In genomic region chr11:65827774-65828156, GRCh38 we compare ENCODE assay signal across 24 cellular contexts. TPM values are rescaled to one million over a fixed set of nuclear protein-coding genes. Genes with fewer than 3 reads are reported as not detected.
DNase-seq lines count a peak whose midpoint lies in the region; ATAC-seq and TF ChIP-seq lines count a peak whose summit lies in the region.
"Had no signal": no experiment of that assay in that cellular context is flagged by ENCODE, and none has a peak within 500 bp of the region (broad histone marks: within the 10 kb centered on the region; RNA-seq: fewer than 3 reads in every experiment).

No MANE protein-coding gene starts in this region.

- peaks cover 6% of the 10 kb centered on the region; the same call in 1 of the 2 replicates for H3K27me3 ChIP-seq in Panc1 (ENCODE audit: control insufficient read depth, insufficient read depth, low read length)

- in situ Hi-C loops in Panc1 (cut with HindIII; ENCODE audit: low pct_unique_long_range_greater_than_20kb, low sequenced_read_pairs), result no loop called here

- CTCF ChIA-PET in Panc1 (lab: Charles Lee), result interaction anchor here (0.6 kb wide), 1 partner anchor 76 kb away, joined by 7 read pairs; no protein-coding TSS in a partner anchor

- TF ChIP-seq CTCF in Panc1 (IDR thresholded peaks at IDR 0.05), result no peak

- BruUV-seq in Panc1 (replicated peaks; lab: Mats Ljungman, UMichigan), result no TSS peak

- H3K4me3 ChIP-seq in Panc1 (ENCODE audit: low read depth in 2 of 2, low read length in 2 of 2), result no peak overlapping the region

- H3K36me3 ChIP-seq in Panc1 (ENCODE audit: control insufficient read depth, insufficient read depth, low read length), result no peaks in the 10 kb centered on the region

- DNase-seq in SIG-M5 treated with dmso at 0.1 percent for 504 hours (lab: John Stamatoyannopoulos, UW; ENCODE audit: unreplicated experiment) (peak; percentile 20), SIG-M5 (lab: John Stamatoyannopoulos, UW) (no peak), CD1c-positive myeloid dendritic cell (ENCODE audit: extremely low spot score) (peak; percentile 41), Panc1 (ENCODE audit: low read depth, low spot score) (no peak), left colon (no peak), islet precursor cell (no peak), mesenteric fat pad (ENCODE audit: low spot score) (no peak), inferior parietal cortex (ENCODE audit: extremely low spot score) (no peak)
- DNase-seq: COR-L47, cortex of kidney, DND-41, glutamatergic neuron, Karpas-422, left ventricle myocardium superior, NCI-H1105, NCI-H2029 treated with DMSO at 0.1 percent for 48 hours, NCI-H510A treated with DMSO at 0.1 percent for 48 hours, SW 1271 had no signal

- intact Hi-C loops in Panc1 (cut with micrococcal nuclease; ENCODE audit: unreplicated experiment) (no loop called here), left colon (cut with DNase I, micrococcal nuclease) (no loop called here)

- no peaks in the 10 kb centered on the region for H3K9me3 ChIP-seq in Panc1 (ENCODE audit: control insufficient read depth, insufficient read depth, low read depth, low read length)

- POLR2A ChIA-PET in Panc1 (lab: Charles Lee), result interaction anchor here (0.6 to 0.9 kb wide), 3 partner anchors 18 to 95 kb away, joined by 3 to 7 read pairs (median 5); no protein-coding TSS in a partner anchor

- ATAC-seq in Panc1 (peak; percentile 61; the same call in 1 of the 2 replicates), left colon (peak; percentile 7)
- ATAC-seq: left ventricle myocardium superior, Right ventricle myocardium inferior had no signal

- H3K4me1 ChIP-seq in Panc1 (ENCODE audit: control insufficient read depth, insufficient read depth, low read length), result no peaks in the 10 kb centered on the region

- H3K27ac ChIP-seq in Panc1 (ENCODE audit: low read length), result no peak overlapping the region

RNA-seq across cellular contexts. Expression of gene SNX32, which starts 6.0 kb away (rescaled TPM):
- total RNA-seq in Panc1 (2021; ENCODE audit: unreplicated experiment), result not detected
- 0.47 TPM for polyA plus RNA-seq in Panc1 (2012; ENCODE audit: insufficient read length)
- total RNA-seq in left colon, result 1 to 10 TPM; 1.6 to 3.8 TPM
- not detected for total RNA-seq in mesenteric fat pad
- total RNA-seq: A172, H4, HT-29, left ventricle myocardium superior, mononuclear cell, Right ventricle myocardium inferior had no signal

RNA-seq across cellular contexts. Expression of gene CFL1, which starts 30.2 kb away (rescaled TPM):
- total RNA-seq in Panc1 (2021; ENCODE audit: unreplicated experiment) (1,911 TPM), left colon (1,000 to 10,000 TPM; 1,740 to 2,016 TPM), mesenteric fat pad (818 TPM)
- 2,777 TPM for polyA plus RNA-seq in Panc1 (2012; ENCODE audit: insufficient read length)

RNA-seq across cellular contexts. Expression of gene MUS81, which starts 32.5 kb away (rescaled TPM):
- total RNA-seq in Panc1 (2021; ENCODE audit: unreplicated experiment) (140 TPM), left colon (10 to 100 TPM; 55.7 to 63.4 TPM), mesenteric fat pad (38.0 TPM)
- 132 TPM for polyA plus RNA-seq in Panc1 (2012; ENCODE audit: insufficient read length)

RNA-seq across cellular contexts. Expression of gene OVOL1, which starts 40.9 kb away (rescaled TPM):
- total RNA-seq in Panc1 (2021; ENCODE audit: unreplicated experiment) (0.23 TPM), left colon (10 to 100 TPM; 29.5 to 35.9 TPM), mesenteric fat pad (not detected)
- not detected for polyA plus RNA-seq in Panc1 (2012; ENCODE audit: insufficient read length)
- total RNA-seq: A172, H4, left ventricle myocardium superior, mononuclear cell, neural crest cell, Right ventricle myocardium inferior had no signal

RNA-seq across cellular contexts. Expression of gene EFEMP2, which starts 44.8 kb away (rescaled TPM):
- 23.7 TPM for total RNA-seq in Panc1 (2021; ENCODE audit: unreplicated experiment)
- polyA plus RNA-seq in Panc1 (2012; ENCODE audit: insufficient read length), result 44.8 TPM
- total RNA-seq in left colon, result 10 to 100 TPM in 1 of 2 donors, 1 to 10 TPM in 1; 4.5 to 21.4 TPM
- 87.7 TPM for total RNA-seq in mesenteric fat pad

Comparison
In these comparisons a context has a peak if more than half of its experiments do, and no peak if none do; other contexts are left out.
1. DNase-seq: peak in SIG-M5 treated with dmso at 0.1 percent for 504 hours (single experiment) and CD1c-positive myeloid dendritic cell (single experiment); none in SIG-M5 (single experiment), Panc1 (single experiment), left colon (0 of 2), islet precursor cell (single experiment), mesenteric fat pad (single experiment) and inferior parietal cortex (single experiment).